ENCODE assay signal across 15 cellular contexts in genomic region chr5:56299212-56299611, GRCh38.
"Had no signal": no experiment of that assay in that cellular context is flagged by ENCODE, and none has a peak within 500 bp of the region (broad histone marks: within the 10 kb centered on the region; RNA-seq: fewer than 3 reads in every experiment).

No MANE protein-coding gene starts in this region.

- H3K4me1 ChIP-seq: gastrocnemius medialis had no signal

- H3K9me3 Mint-ChIP-seq: central memory CD8-positive, alpha-beta T cell; stimulated activated naive CD8-positive, alpha-beta T cell treated with anti-CD3 and anti-CD28 coated beads, Interleukin-15, Interleukin-2, amounts not matched to agents 100 ng/mL and 50 ng/mL, for 24 hours had no signal

- H3K4me1 Mint-ChIP-seq: central memory CD8-positive, alpha-beta T cell; immature natural killer cell had no signal

- ATAC-seq: gastrocnemius medialis; naive thymus-derived CD4-positive, alpha-beta T cell had no signal

- H3K36me3 Mint-ChIP-seq: immature natural killer cell had no signal

- H3K27ac Mint-ChIP-seq: immature natural killer cell; naive thymus-derived CD4-positive, alpha-beta T cell; stimulated activated naive CD8-positive, alpha-beta T cell treated with anti-CD3 and anti-CD28 coated beads, Interleukin-15, Interleukin-2, amounts not matched to agents 100 ng/mL and 50 ng/mL, for 24 hours had no signal

- H3K4me3 ChIP-seq: dorsolateral prefrontal cortex, gastrocnemius medialis, smooth muscle cell, testis, tibial nerve had no signal

- H3K27me3 Mint-ChIP-seq: central memory CD8-positive, alpha-beta T cell; naive thymus-derived CD4-positive, alpha-beta T cell; stimulated activated naive CD8-positive, alpha-beta T cell treated with anti-CD3 and anti-CD28 coated beads, Interleukin-15, Interleukin-2, amounts not matched to agents 100 ng/mL and 50 ng/mL, for 24 hours had no signal

- H3K27ac ChIP-seq: dorsolateral prefrontal cortex, gastrocnemius medialis, neutrophil, testis had no signal

- H3K4me2 ChIP-seq: smooth muscle cell had no signal

- DNase-seq: cortex of kidney; dorsolateral prefrontal cortex; effector CD8-positive, alpha-beta T cell; gastrocnemius medialis; immature natural killer cell; mammary epithelial cell; naive thymus-derived CD4-positive, alpha-beta T cell; stimulated activated CD4-positive, alpha-beta T cell treated with anti-CD3 and anti-CD28 coated beads, Interleukin-2, amount 100 ng/mL, for 48 hours; testis had no signal

- FAIRE-seq: keratinocyte had no signal

- H3K27me3 ChIP-seq: dorsolateral prefrontal cortex, gastrocnemius medialis, neutrophil, testis, tibial nerve had no signal

- H3K4me3 Mint-ChIP-seq: central memory CD8-positive, alpha-beta T cell; immature natural killer cell; naive thymus-derived CD4-positive, alpha-beta T cell; stimulated activated naive CD8-positive, alpha-beta T cell treated with anti-CD3 and anti-CD28 coated beads, Interleukin-15, Interleukin-2, amounts not matched to agents 100 ng/mL and 50 ng/mL, for 24 hours had no signal

- H3K36me3 ChIP-seq: gastrocnemius medialis, neutrophil, tibial nerve had no signal

- H3K9me3 ChIP-seq: gastrocnemius medialis, neutrophil, testis, tibial nerve had no signal
